In the genomic region with DNA sequence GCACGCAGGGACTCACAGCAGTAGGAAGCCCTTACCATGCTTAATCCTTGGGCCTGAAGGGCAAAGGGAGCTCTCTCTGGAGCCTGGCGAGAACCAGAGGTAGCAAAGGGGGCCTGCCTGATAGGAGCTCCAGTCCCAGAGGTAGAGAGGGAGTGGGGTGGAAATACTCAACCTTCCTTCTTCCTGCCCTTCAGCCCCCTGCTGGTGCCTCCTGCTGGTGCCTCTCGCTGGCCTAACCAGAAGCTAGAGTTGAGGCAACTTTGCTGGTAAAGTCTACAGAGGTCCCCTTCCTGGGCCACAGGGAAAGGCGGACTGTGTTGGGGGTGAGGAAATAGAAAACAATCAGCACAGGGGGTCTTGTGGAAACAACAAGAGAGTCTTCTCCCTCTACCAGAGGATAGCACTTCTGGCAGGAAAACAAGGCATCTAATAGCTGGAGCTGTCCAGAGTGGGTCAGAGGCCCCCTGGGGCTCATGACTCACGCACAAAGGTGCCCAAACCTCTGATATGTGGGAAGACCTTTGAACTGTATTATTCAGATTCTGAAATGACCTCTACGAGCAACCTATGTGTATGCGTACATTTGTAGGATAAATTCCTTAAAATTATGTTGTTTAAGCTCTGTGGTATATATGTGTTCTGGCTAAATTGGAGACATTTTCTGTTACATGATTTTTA, we compare ENCODE assay signal across 12 cellular contexts.
DNase-seq lines count a peak whose midpoint lies in the region; TF ChIP-seq lines count a peak whose summit lies in the region.
"Had no signal": no experiment of that assay in that cellular context is flagged by ENCODE, and none has a peak within 500 bp of the region (broad histone marks: within the 10 kb centered on the region; RNA-seq: fewer than 3 reads in every experiment).

No MANE protein-coding gene starts in this region.

- intact Hi-C loops in esophagus muscularis mucosa (cut with DNase I), result no loop called here

- H3K27me3 ChIP-seq in esophagus muscularis mucosa, result no peaks in the 10 kb centered on the region

- H3K36me3 ChIP-seq in esophagus muscularis mucosa, result no peaks in the 10 kb centered on the region

- TF ChIP-seq CTCF in GM12875 (IDR thresholded peaks at IDR 0.05; ENCODE audit: borderline replicate concordance, insufficient read depth, low read depth, low read length) (0 out of 2 replicates have a peak, but pooled peaks have one; percentile 23), esophagus muscularis mucosa (IDR thresholded peaks at IDR 0.05) (no peak), nephron progenitor cell (IDR thresholded peaks at IDR 0.05) (no peak)

- no peak overlapping the region for H3K4me3 Mint-ChIP-seq in nephron progenitor cell
- H3K4me3 Mint-ChIP-seq: stimulated activated naive CD8-positive, alpha-beta T cell treated with anti-CD3 and anti-CD28 coated beads, Interleukin-15, Interleukin-2, amounts not matched to agents 100 ng/mL and 50 ng/mL, for 24 hours had no signal

- DNase-seq in NAMALWA (ENCODE audit: low spot score), result peak; percentile 14
- no peak for DNase-seq in esophagus muscularis mucosa (ENCODE audit: extremely low spot score)
- DNase-seq in nephron progenitor cell, result no peak
- no peak for DNase-seq in germinal center (ENCODE audit: low spot score)
- no peak for DNase-seq in NCI-H774 (lab: John Stamatoyannopoulos, UW)
- DNase-seq in RPMI8226, result no peak
- DNase-seq in stimulated activated CD4-positive, alpha-beta T cell treated with anti-CD3 and anti-CD28 coated beads, Interleukin-2, amount 100 ng/mL, for 24 hours, result no peak
- DNase-seq: NCI-H2081 treated with DMSO at 0.1 percent for 48 hours; stimulated activated CD4-positive, alpha-beta T cell treated with anti-CD3 and anti-CD28 coated beads, Interleukin-4, amount 100 ng/mL, for 1 hour had no signal

- H3K9me3 Mint-ChIP-seq in nephron progenitor cell, result peaks cover 19% of the 10 kb centered on the region
- H3K9me3 Mint-ChIP-seq: stimulated activated naive CD8-positive, alpha-beta T cell treated with anti-CD3 and anti-CD28 coated beads, Interleukin-15, Interleukin-2, amounts not matched to agents 100 ng/mL and 50 ng/mL, for 24 hours had no signal

- H3K27ac Mint-ChIP-seq in nephron progenitor cell, result peak overlapping the region; percentile 3
- H3K27ac Mint-ChIP-seq: stimulated activated naive CD8-positive, alpha-beta T cell treated with anti-CD3 and anti-CD28 coated beads, Interleukin-15, Interleukin-2, amounts not matched to agents 100 ng/mL and 50 ng/mL, for 24 hours had no signal

- H3K4me1 Mint-ChIP-seq in nephron progenitor cell, result peaks cover 17% of the 10 kb centered on the region

- H3K27me3 Mint-ChIP-seq in nephron progenitor cell (ENCODE audit: low read depth, poor library complexity), result peaks cover 5% of the 10 kb centered on the region
- H3K27me3 Mint-ChIP-seq: stimulated activated naive CD8-positive, alpha-beta T cell treated with anti-CD3 and anti-CD28 coated beads, Interleukin-15, Interleukin-2, amounts not matched to agents 100 ng/mL and 50 ng/mL, for 24 hours had no signal

- no peak for TF ChIP-seq EP300 in esophagus muscularis mucosa (IDR thresholded peaks at IDR 0.05)

- H3K4me1 ChIP-seq in esophagus muscularis mucosa, result peaks cover 16 to 21% (median 19%) of the 10 kb centered on the region in 4 donors
- H3K4me1 ChIP-seq: parathyroid adenoma had no signal

- H3K4me3 ChIP-seq in GM12875 (ENCODE audit: low read depth, low read length) (no peak overlapping the region), esophagus muscularis mucosa (no peak overlapping the region)

- WGBS in esophagus muscularis mucosa, result 91% methylated on average over 7 of the region's 7 CpGs

- H3K36me3 Mint-ChIP-seq in nephron progenitor cell (ENCODE audit: low read depth), result peaks cover 54% of the 10 kb centered on the region

- peak overlapping the region in 3 of 4 donors; percentile 40 to 65 (median 43) for H3K27ac ChIP-seq in esophagus muscularis mucosa (replicated peaks in 1 of 4)
- H3K27ac ChIP-seq: parathyroid adenoma had no signal

- H3K9me3 ChIP-seq in esophagus muscularis mucosa, result no peaks in the 10 kb centered on the region

- TF ChIP-seq POLR2A in esophagus muscularis mucosa (IDR thresholded peaks at IDR 0.05; ENCODE audit: low read depth), result no peak
